30 cellular contexts compared by ENCODE assay signal in genomic region chr5:44664711-44665100, GRCh38.
"Had no signal": no experiment of that assay in that cellular context is flagged by ENCODE, and none has a peak within 500 bp of the region (broad histone marks: within the 10 kb centered on the region; RNA-seq: fewer than 3 reads in every experiment).

No MANE protein-coding gene starts in this region.

- ATAC-seq: activated CD8-positive, alpha-beta T cell treated with anti-CD3 and anti-CD28 coated beads for 36 hours; activated T-cell treated with anti-CD3 and anti-CD28 coated beads, Interleukin-2, amount 50 U/mL, for 4 hours; body of pancreas; gastroesophageal sphincter; sciatic nerve; stimulated activated naive B cell treated with anti-CD40 and anti-IgM and Interleukin-4, amounts not matched to agents 10 μg/mL and 1 μg/mL and 100 μg/mL, for 72 hours had no signal

- H3K4me2 ChIP-seq: hepatocyte had no signal

- H3K4me3 Mint-ChIP-seq: activated CD8-positive, alpha-beta T cell treated with anti-CD3 and anti-CD28 coated beads for 36 hours; activated naive CD8-positive, alpha-beta T cell; activated T-cell treated with anti-CD3 and anti-CD28 coated beads, Interleukin-2, amount 50 U/mL, for 4 hours; activated T-helper 17 cell treated with anti-CD3 and anti-CD28 coated beads, Interleukin-2, amount 50 U/mL, for 72 hours; nephron; stimulated activated naive B cell treated with anti-CD40 and anti-IgM and Interleukin-4, amounts not matched to agents 10 μg/mL and 1 μg/mL and 100 μg/mL, for 72 hours had no signal

- H2AFZ ChIP-seq: hepatocyte had no signal

- H3K36me3 ChIP-seq: cardiac muscle cell, colonic mucosa, gastroesophageal sphincter, left ventricle myocardium inferior, neutrophil, ovary, stomach, thyroid gland, upper lobe of left lung had no signal

- H3K4me3 ChIP-seq: body of pancreas, cardiac muscle cell, colonic mucosa, gastroesophageal sphincter, hepatocyte, left ventricle myocardium inferior, lung, ovary, stomach, thyroid gland, upper lobe of left lung had no signal

- H3K36me3 Mint-ChIP-seq: activated naive CD8-positive, alpha-beta T cell; stimulated activated naive B cell treated with anti-CD40 and anti-IgM and Interleukin-4, amounts not matched to agents 10 μg/mL and 1 μg/mL and 100 μg/mL, for 72 hours had no signal

- H3K79me2 ChIP-seq: hepatocyte had no signal

- H3K27me3 Mint-ChIP-seq: activated CD8-positive, alpha-beta T cell treated with anti-CD3 and anti-CD28 coated beads for 36 hours; activated naive CD8-positive, alpha-beta T cell; progenitor cell of endocrine pancreas; stimulated activated naive B cell treated with anti-CD40 and anti-IgM and Interleukin-4, amounts not matched to agents 10 μg/mL and 1 μg/mL and 100 μg/mL, for 72 hours had no signal

- H3K4me1 Mint-ChIP-seq: activated T-helper 17 cell treated with anti-CD3 and anti-CD28 coated beads, Interleukin-2, amount 50 U/mL, for 72 hours; stimulated activated naive B cell treated with anti-CD40 and anti-IgM and Interleukin-4, amounts not matched to agents 10 μg/mL and 1 μg/mL and 100 μg/mL, for 72 hours had no signal

- DNase-seq: activated CD4-positive, alpha-beta T cell treated with anti-CD3 and anti-CD28 coated beads for 1 hour; activated CD4-positive, alpha-beta T cell treated with anti-CD3 and anti-CD28 coated beads, Interleukin-2, amount 50 U/mL, for 1 hour; activated CD8-positive, alpha-beta T cell treated with anti-CD3 and anti-CD28 coated beads for 36 hours; activated T-cell treated with anti-CD3 and anti-CD28 coated beads, Interleukin-2, amount 50 U/mL, for 4 hours; body of pancreas; cerebellar nuclear complex; colonic mucosa; effector CD8-positive, alpha-beta T cell; erythroblast; islet precursor cell; left ventricle myocardium inferior; ovary; retina; stimulated activated CD4-positive, alpha-beta T cell treated with anti-CD3 and anti-CD28 coated beads, Interleukin-15, amount 100 ng/mL, for 24 hours; stimulated activated CD4-positive, alpha-beta T cell treated with anti-CD3 and anti-CD28 coated beads, Interleukin-2, amount 100 ng/mL, for 24 hours; stimulated activated naive B cell treated with anti-CD40 and anti-IgM and Interleukin-4, amounts not matched to agents 10 μg/mL and 1 μg/mL and 100 μg/mL, for 72 hours; stomach; T-helper 2 cell; thyroid gland had no signal

- H3K27ac ChIP-seq: body of pancreas, cardiac muscle cell, colonic mucosa, gastroesophageal sphincter, hepatocyte, left ventricle myocardium inferior, neutrophil, ovary, stomach, thyroid gland, upper lobe of left lung had no signal

- H3K4me1 ChIP-seq: body of pancreas, colonic mucosa, gastroesophageal sphincter, left ventricle myocardium inferior, stomach, thyroid gland, upper lobe of left lung had no signal

- H3K9me3 ChIP-seq: body of pancreas, colonic mucosa, gastroesophageal sphincter, neutrophil, ovary, thyroid gland, upper lobe of left lung had no signal

- H3K27me3 ChIP-seq: body of pancreas, cardiac muscle cell, colonic mucosa, gastroesophageal sphincter, hepatocyte, neutrophil, ovary, stomach, thyroid gland, upper lobe of left lung had no signal

- H3K27ac Mint-ChIP-seq: activated CD8-positive, alpha-beta T cell treated with anti-CD3 and anti-CD28 coated beads for 36 hours; activated naive CD8-positive, alpha-beta T cell; activated T-helper 17 cell treated with anti-CD3 and anti-CD28 coated beads, Interleukin-2, amount 50 U/mL, for 72 hours; nephron; progenitor cell of endocrine pancreas; stimulated activated naive B cell treated with anti-CD40 and anti-IgM and Interleukin-4, amounts not matched to agents 10 μg/mL and 1 μg/mL and 100 μg/mL, for 72 hours had no signal
